Comparison of ENCODE assay signal across 8 cellular contexts in the genomic region with DNA sequence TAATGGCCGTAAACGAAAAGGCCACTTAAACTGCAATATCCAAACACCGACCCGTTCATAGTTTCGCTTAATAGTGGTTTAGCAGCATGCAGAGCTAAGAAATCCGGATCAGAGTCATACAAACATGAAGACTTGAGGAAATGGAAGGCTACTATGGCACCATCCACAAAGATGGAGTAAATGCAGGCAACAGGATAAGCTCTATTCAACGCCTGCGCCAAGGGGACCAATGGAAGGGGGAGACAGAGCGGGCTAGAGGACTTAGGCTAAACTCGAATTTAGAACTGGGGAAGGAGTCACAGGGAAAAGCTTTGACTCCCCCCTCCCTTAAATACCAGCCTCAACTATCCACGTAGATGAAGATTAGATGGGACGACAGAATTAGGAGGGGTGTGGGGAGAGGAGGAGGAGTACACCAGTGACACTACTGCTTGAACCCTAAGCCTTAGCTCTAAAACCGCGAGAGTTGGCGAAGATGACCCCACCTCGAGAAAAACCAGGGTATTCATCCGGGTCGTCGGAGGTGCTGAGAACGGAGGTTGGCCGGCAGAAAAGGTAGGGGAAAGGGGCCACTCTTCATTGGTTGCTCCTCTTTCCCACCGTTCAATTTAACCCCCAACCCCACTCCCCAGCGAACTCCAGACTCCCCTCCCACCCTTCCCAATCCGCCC. TPM values are rescaled to one million over a fixed set of nuclear protein-coding genes. Genes with fewer than 3 reads are reported as not detected.
DNase-seq lines count a peak whose midpoint lies in the region; ATAC-seq and TF ChIP-seq lines count a peak whose summit lies in the region.

No MANE protein-coding gene starts in this region.

- H3K4me1 Mint-ChIP-seq in nephron progenitor cell: peaks cover 16% of the 10 kb centered on the region

- H3K4me3 Mint-ChIP-seq in nephron progenitor cell: peak overlapping the region; percentile 96

- H3K27ac Mint-ChIP-seq in nephron progenitor cell: peak overlapping the region; percentile 99

- peaks cover 3% of the 10 kb centered on the region for H3K27me3 Mint-ChIP-seq in nephron progenitor cell (ENCODE audit: low read depth, poor library complexity)

- DNase-seq in activated gamma-delta T cell treated with Interleukin-2 at 50 U/mL for 16 hours: peak; percentile 20
- no peak for DNase-seq in activated gamma-delta T cell (lab: John Stamatoyannopoulos, UW)
- DNase-seq in NCI-H2227 (lab: John Stamatoyannopoulos, UW; ENCODE audit: unreplicated experiment): peak; percentile 70
- DNase-seq in activated CD4-positive, alpha-beta T cell treated with anti-CD3 and anti-CD28 coated beads for 48 hours: peak; percentile 49
- DNase-seq in epithelial cell of proximal tubule (ENCODE audit: low read depth): no peak
- DNase-seq in nephron progenitor cell: peak; percentile 36
- DNase-seq in OCI-M2 (lab: John Stamatoyannopoulos, UW; ENCODE audit: unreplicated experiment): no peak

- H3K4me3 ChIP-seq in epithelial cell of proximal tubule (ENCODE audit: low read depth, low read length): peak overlapping the region; percentile 75

- ATAC-seq in GM21825 (IDR thresholded peaks at IDR 0.05; ENCODE audit: unreplicated experiment): no peak

- peaks cover 46% of the 10 kb centered on the region for H3K9me3 Mint-ChIP-seq in nephron progenitor cell

- H3K36me3 Mint-ChIP-seq in nephron progenitor cell (ENCODE audit: low read depth): peaks cover 29% of the 10 kb centered on the region

- no peak for TF ChIP-seq CTCF in epithelial cell of proximal tubule (conservative IDR thresholded peaks at IDR 0.05; ENCODE audit: low read depth, low read length)
- no peak for TF ChIP-seq CTCF in nephron progenitor cell (IDR thresholded peaks at IDR 0.05)

RNA-seq across cellular contexts. Expression of a gene that starts 3.5 kb away (rescaled TPM):
- total RNA-seq in epithelial cell of proximal tubule: 67.2 and 73.9 TPM in 2 replicates

Comparison
In these comparisons a context has a peak if more than half of its experiments do, and no peak if none do; other contexts are left out.
1. DNase-seq: peak in activated gamma-delta T cell treated with Interleukin-2 at 50 U/mL for 16 hours (single experiment), NCI-H2227 (single experiment), activated CD4-positive, alpha-beta T cell treated with anti-CD3 and anti-CD28 coated beads for 48 hours (single experiment) and nephron progenitor cell (single experiment); none in activated gamma-delta T cell (single experiment), epithelial cell of proximal tubule (single experiment) and OCI-M2 (single experiment).